Comparison of ENCODE assay signal across 11 cellular contexts in genomic region chr5:67059747-67060490, GRCh38.
DNase-seq lines count a peak whose midpoint lies in the region; ATAC-seq and TF ChIP-seq lines count a peak whose summit lies in the region.
"Had no signal": no experiment of that assay in that cellular context is flagged by ENCODE, and none has a peak within 500 bp of the region (broad histone marks: within the 10 kb centered on the region; RNA-seq: fewer than 3 reads in every experiment).

No MANE protein-coding gene starts in this region.

- H3K27me3 ChIP-seq in IMR-90 (ENCODE audit: control insufficient read depth, insufficient read depth, low read length) = no peaks in the 10 kb centered on the region
- no peaks in the 10 kb centered on the region for H3K27me3 ChIP-seq in mammary epithelial cell (ENCODE audit: insufficient read depth, low read length)
- no peaks in the 10 kb centered on the region for H3K27me3 ChIP-seq in iPS-20b (ENCODE audit: insufficient read depth, low read length)
- H3K27me3 ChIP-seq: transverse colon had no signal

- intact Hi-C loops in IMR-90 (cut with micrococcal nuclease) (no loop called here), mammary epithelial cell (cut with micrococcal nuclease) (no loop called here)

- peak overlapping the region; percentile 69; the same call in 1 of the 2 replicates for H3K18ac ChIP-seq in IMR-90 (ENCODE audit: low read depth, low read length)

- no peak overlapping the region for H2BK15ac ChIP-seq in IMR-90 (ENCODE audit: low read depth, low read length)

- peak overlapping the region; percentile 79; the same call in 1 of the 2 replicates for H3K4ac ChIP-seq in IMR-90 (ENCODE audit: low read depth, low read length)

- H3K4me2 ChIP-seq in IMR-90 (ENCODE audit: low read depth, low read length) (peak overlapping the region; percentile 98), mammary epithelial cell (ENCODE audit: insufficient read depth, low read depth, low read length) (no peak overlapping the region)

- TF ChIP-seq POLR2A in IMR-90 (IDR thresholded peaks at IDR 0.05; ENCODE audit: low read depth, low read length) = no peak

- H2AFZ ChIP-seq in IMR-90 (replicated peaks; ENCODE audit: low read length, poor library complexity) (peak overlapping the region; percentile 57), mammary epithelial cell (ENCODE audit: low read depth, low read length) (no peak overlapping the region)

- POLR2A ChIA-PET in IMR-90 (lab: Charles Lee; ENCODE audit: unreplicated experiment) = no interaction called here

- no peak overlapping the region for H4K5ac ChIP-seq in IMR-90 (ENCODE audit: low read depth, low read length)

- H3K4me1 ChIP-seq in IMR-90 (ENCODE audit: control insufficient read depth, insufficient read depth, low read length) (peaks cover 5% of the 10 kb centered on the region), mammary epithelial cell (ENCODE audit: insufficient read depth, low read length) (peaks cover 26% of the 10 kb centered on the region), iPS-20b (ENCODE audit: insufficient read depth, low read length) (peaks cover 13% of the 10 kb centered on the region; the same call in 1 of the 2 replicates)
- H3K4me1 ChIP-seq: transverse colon had no signal

- no peaks in the 10 kb centered on the region for H3K36me3 ChIP-seq in IMR-90 (ENCODE audit: control insufficient read depth, insufficient read depth, low read length)
- H3K36me3 ChIP-seq in mammary epithelial cell (ENCODE audit: insufficient read depth, low read length) = peaks cover 6% of the 10 kb centered on the region
- H3K36me3 ChIP-seq in iPS-20b (ENCODE audit: insufficient read depth, low read depth, low read length) = no peaks in the 10 kb centered on the region

- peak overlapping the region; percentile 91; the same call in 1 of the 2 replicates for H2AK5ac ChIP-seq in IMR-90 (ENCODE audit: low read depth, low read length)

- in situ Hi-C loops in IMR-90 (cut with MboI; ENCODE audit: low sequenced_read_pairs) (no loop called here), mammary epithelial cell (cut with MboI; ENCODE audit: low sequenced_read_pairs in 2 of 2) (no loop called here)

- H3K14ac ChIP-seq in IMR-90 (replicated peaks; ENCODE audit: low read depth, low read length) = peak overlapping the region; percentile 93

- H3K9me3 ChIP-seq in IMR-90 (ENCODE audit: control insufficient read depth, insufficient read depth, low read length) (no peaks in the 10 kb centered on the region), mammary epithelial cell (replicated peaks; ENCODE audit: insufficient read depth, low read length) (no peaks in the 10 kb centered on the region), iPS-20b (ENCODE audit: insufficient read depth, low read depth, low read length) (no peaks in the 10 kb centered on the region)
- H3K9me3 ChIP-seq: transverse colon had no signal

- no peak overlapping the region for H2AK9ac ChIP-seq in IMR-90 (replicated peaks; ENCODE audit: low read depth, low read length, poor library complexity)

- H2BK120ac ChIP-seq in IMR-90 (ENCODE audit: low read depth, low read length) = peak overlapping the region; percentile 89

- DNase-seq in AG10803 (ENCODE audit: low read depth) (peak; percentile 9), IMR-90 (peak; percentile 89), mammary epithelial cell (peak; percentile 64), NCI-H2196 treated with DMSO at 0.1 percent for 48 hours (lab: John Stamatoyannopoulos, UW; ENCODE audit: unreplicated experiment) (no peak), SHP77 (lab: John Stamatoyannopoulos, UW) (no peak), NCI-H446 treated with DMSO at 0.1 percent for 48 hours (lab: John Stamatoyannopoulos, UW) (no peak)
- DNase-seq: activated gamma-delta T cell, cerebellar nuclear complex, transverse colon had no signal

- no peak overlapping the region for H3K9ac ChIP-seq in IMR-90 (ENCODE audit: low read depth, low read length)
- no peak overlapping the region for H3K9ac ChIP-seq in mammary epithelial cell (ENCODE audit: insufficient read depth, low read length)
- H3K9ac ChIP-seq in iPS-20b (ENCODE audit: low read depth, low read length) = 0 out of 2 replicates have a peak overlapping the region, but pooled peaks have one; percentile 17

- peaks cover 8% of the 10 kb centered on the region for H3K9me1 ChIP-seq in IMR-90 (ENCODE audit: insufficient read depth, low read length)

- peaks cover 92% of the 10 kb centered on the region for H3K79me2 ChIP-seq in mammary epithelial cell (ENCODE audit: insufficient read depth, low read length)

- no CpG with 5 or more reads among the region's 6 CpGs for WGBS in IMR-90 (ENCODE audit: extremely low coverage in 2 of 2, insufficient read length in 1 of 2), 2 experiments
- 81% methylated on average over 6 of the region's 6 CpGs for WGBS in mammary epithelial cell (ENCODE audit: low coverage, missing lambda C conversion rate)

- no peak for TF ChIP-seq RAD21 in IMR-90 (IDR thresholded peaks at IDR 0.05; ENCODE audit: low read length)

- H3K56ac ChIP-seq in IMR-90 (ENCODE audit: extremely low read depth, insufficient read depth, low read length) = no peak overlapping the region

- H4K20me1 ChIP-seq in IMR-90 (ENCODE audit: insufficient read depth, low read length) = no peaks in the 10 kb centered on the region
- H4K20me1 ChIP-seq in mammary epithelial cell (ENCODE audit: insufficient read depth, low read length) = no peaks in the 10 kb centered on the region

- peak overlapping the region in 1 of 2 experiments; percentile 69; a peak in 1 of 4 replicates for H4K8ac ChIP-seq in IMR-90 (ENCODE audit: low read depth in 2 of 2, low read length in 2 of 2)

- peak overlapping the region; percentile 76 for H2BK20ac ChIP-seq in IMR-90 (ENCODE audit: low read depth, low read length)

- TF ChIP-seq CTCF in AG10803 (conservative IDR thresholded peaks at IDR 0.05; ENCODE audit: low read length) (no peak), IMR-90 (conservative IDR thresholded peaks at IDR 0.05; ENCODE audit: low read depth, low read length) (no peak), mammary epithelial cell (conservative IDR thresholded peaks at IDR 0.05 in 1 of 2, IDR thresholded peaks at IDR 0.05 in 1 of 2; ENCODE audit: extremely low read depth in 1 of 2, insufficient read depth in 1 of 2, low read depth in 1 of 2, low read length in 2 of 2) (no peak)

- H4K91ac ChIP-seq in IMR-90 (ENCODE audit: insufficient read depth, low read depth, low read length) = no peak overlapping the region; the same call in 1 of the 2 replicates

- peak overlapping the region; percentile 85 for H2BK5ac ChIP-seq in IMR-90 (ENCODE audit: low read depth, low read length, poor library complexity, severe bottlenecking)

- BruUV-seq in IMR-90 (replicated peaks; lab: Mats Ljungman, UMichigan) = no TSS peak
- no TSS peak for BruUV-seq in mammary epithelial cell (replicated peaks; lab: Mats Ljungman, UMichigan)

- dilution Hi-C loops in IMR-90 (cut with HindIII; ENCODE audit: low sequenced_read_pairs, unreplicated experiment) = no loop called here
- dilution Hi-C loops in mammary epithelial cell (cut with HindIII; ENCODE audit: low sequenced_read_pairs) = no loop called here

- H3K27ac ChIP-seq in IMR-90 (ENCODE audit: insufficient read depth, low read length) = peak overlapping the region; percentile 21; the same call in 1 of the 2 replicates
- H3K27ac ChIP-seq in mammary epithelial cell (ENCODE audit: insufficient read depth, low read depth, low read length) = peak overlapping the region; percentile 71
- H3K27ac ChIP-seq in iPS-20b (ENCODE audit: low read length) = no peak overlapping the region
- H3K27ac ChIP-seq: transverse colon had no signal

- CTCF ChIA-PET in IMR-90 (lab: Yijun Ruan, JAX) = interaction anchor here (0.6 kb wide), 2 partner anchors 31 to 43 kb away, joined by 3 read pairs; no protein-coding TSS in a partner anchor
- CTCF ChIA-PET in mammary epithelial cell (lab: Charles Lee; ENCODE audit: low non-redundant PET) = no interaction called here

- H3K4me3 ChIP-seq in AG10803 (ENCODE audit: low read length) (no peak overlapping the region), IMR-90 (ENCODE audit: insufficient read depth, low read depth, low read length) (peak overlapping the region; percentile 23; the same call in 1 of the 2 replicates), mammary epithelial cell (replicated peaks in 1 of 3; ENCODE audit: insufficient read depth in 1 of 3, low read depth in 2 of 3, low read length in 3 of 3) (no peak overlapping the region), iPS-20b (ENCODE audit: low read length) (no peak overlapping the region)
- H3K4me3 ChIP-seq: transverse colon had no signal

- H3K79me1 ChIP-seq in IMR-90 (ENCODE audit: low read depth in 1 of 2, low read length in 2 of 2) = peaks cover 7 to 41% of the 10 kb centered on the region in 2 experiments; a peak in 3 of 4 replicates

- H3K23ac ChIP-seq in IMR-90 (ENCODE audit: low read depth, low read length) = peak overlapping the region; percentile 63; the same call in 1 of the 2 replicates

- ATAC-seq in IMR-90 (ENCODE audit: low read depth) = peak; percentile 92
- no peak for ATAC-seq in GM21576 (IDR thresholded peaks at IDR 0.05; ENCODE audit: unreplicated experiment)

TF ChIP-seq in IMR-90, 13 proteins besides CTCF, POLR2A, EP300 and RAD21 (continues in another document):
- TF ChIP-seq ELK1 (IDR thresholded peaks at IDR 0.05; ENCODE audit: borderline replicate concordance, low read depth, low read length) (no peak), MAFK (IDR thresholded peaks at IDR 0.05; ENCODE audit: low read depth, low read length) (no peak; the same call in 1 of the 2 replicates), BHLHE40 (IDR thresholded peaks at IDR 0.05; ENCODE audit: low read depth, low read length) (peak; percentile 78), USF2 (IDR thresholded peaks at IDR 0.05; ENCODE audit: low read depth, low read length) (peak; percentile 68), RFX5 (IDR thresholded peaks at IDR 0.05; ENCODE audit: low read depth, low read length) (no peak), FOS (IDR thresholded peaks at IDR 0.05; ENCODE audit: low read depth, low read length) (peak; percentile 65; the same call in 1 of the 2 replicates), SMC3 (IDR thresholded peaks at IDR 0.05; ENCODE audit: low read depth, low read length) (no peak)

Comparison
In these comparisons a context has a peak if more than half of its experiments do, and no peak if none do; other contexts are left out.
1. DNase-seq: peak in AG10803 (single experiment), IMR-90 (single experiment) and mammary epithelial cell (single experiment); none in NCI-H2196 treated with DMSO at 0.1 percent for 48 hours (single experiment), SHP77 (0 of 2) and NCI-H446 treated with DMSO at 0.1 percent for 48 hours (single experiment).